ENCODE assay signal across 12 cellular contexts in the genomic region with DNA sequence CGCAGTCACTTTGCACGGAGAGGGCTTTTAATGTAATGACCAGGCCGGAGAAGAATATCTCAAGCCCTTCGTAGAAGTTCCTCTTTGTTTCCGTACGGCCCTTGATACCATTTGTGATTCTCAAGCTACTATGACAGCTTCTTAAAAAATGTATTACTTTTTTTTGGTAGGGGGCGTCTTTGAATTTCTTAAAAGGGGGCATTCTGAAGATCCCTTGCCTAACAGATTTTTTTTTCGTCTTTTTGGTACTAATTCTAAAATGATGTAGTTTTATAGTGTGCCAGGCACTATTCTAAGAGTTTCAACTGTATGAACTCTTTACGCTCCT.
DNase-seq lines count a peak whose midpoint lies in the region; ATAC-seq and TF ChIP-seq lines count a peak whose summit lies in the region.
"Had no signal": no experiment of that assay in that cellular context is flagged by ENCODE, and none has a peak within 500 bp of the region (broad histone marks: within the 10 kb centered on the region; RNA-seq: fewer than 3 reads in every experiment).

No MANE protein-coding gene starts in this region.

- intact Hi-C loops in prostate gland (cut with DNase I), result no loop called here

- H3K79me2 ChIP-seq in hepatocyte, result no peaks in the 10 kb centered on the region

- no peaks in the 10 kb centered on the region for H3K9me2 ChIP-seq in hepatocyte (replicated peaks; ENCODE audit: insufficient read depth)

- 26% methylated on average over 9 of the region's 9 CpGs for WGBS in hepatocyte (ENCODE audit: low lambda C conversion rate, missing lambda C conversion rate)
- WGBS in prostate gland, result 38% methylated on average over 9 of the region's 9 CpGs

- peaks cover 27% of the 10 kb centered on the region for H3K27me3 ChIP-seq in BE2C
- H3K27me3 ChIP-seq in hepatocyte, result no peaks in the 10 kb centered on the region
- no peaks in the 10 kb centered on the region for H3K27me3 ChIP-seq in prostate gland (replicated peaks; ENCODE audit: insufficient read depth)

- peak overlapping the region; percentile 97 for H3K27ac ChIP-seq in hepatocyte
- peak overlapping the region; percentile 39 to 69 for H3K27ac ChIP-seq in prostate gland
- H3K27ac ChIP-seq: SK-N-MC had no signal

- H4K20me1 ChIP-seq in hepatocyte (ENCODE audit: insufficient read depth, poor library complexity, severe bottlenecking), result no peaks in the 10 kb centered on the region

- H3K36me3 ChIP-seq in BE2C (no peaks in the 10 kb centered on the region), hepatocyte (replicated peaks; ENCODE audit: insufficient read depth, low read depth) (no peaks in the 10 kb centered on the region), prostate gland (no peaks in the 10 kb centered on the region)

- no peaks in the 10 kb centered on the region for H3K36me3 Mint-ChIP-seq in activated naive CD8-positive, alpha-beta T cell treated with anti-CD3 and anti-CD28 coated beads, Interleukin-2, amount 10 ng/mL, durations not matched to agents 7 days and 5 days
- H3K36me3 Mint-ChIP-seq: activated CD4-positive, alpha-beta memory T cell treated with anti-CD3 and anti-CD28 coated beads for 36 hours; CD4-positive, CD25-positive, alpha-beta regulatory T cell had no signal

- no peaks in the 10 kb centered on the region for H3K9me3 ChIP-seq in BE2C
- H3K9me3 ChIP-seq in hepatocyte (ENCODE audit: low read depth), result no peaks in the 10 kb centered on the region
- no peaks in the 10 kb centered on the region for H3K9me3 ChIP-seq in prostate gland

- peak overlapping the region; percentile 57 for H2AFZ ChIP-seq in hepatocyte

- H3K4me1 Mint-ChIP-seq in activated naive CD8-positive, alpha-beta T cell treated with anti-CD3 and anti-CD28 coated beads, Interleukin-2, amount 10 ng/mL, durations not matched to agents 7 days and 5 days, result peaks cover 4% of the 10 kb centered on the region
- H3K4me1 Mint-ChIP-seq: CD4-positive, CD25-positive, alpha-beta regulatory T cell had no signal

- H3K4me3 Mint-ChIP-seq in activated naive CD8-positive, alpha-beta T cell treated with anti-CD3 and anti-CD28 coated beads, Interleukin-2, amount 10 ng/mL, durations not matched to agents 7 days and 5 days, result peak overlapping the region; percentile 20
- H3K4me3 Mint-ChIP-seq: activated CD4-positive, alpha-beta memory T cell treated with anti-CD3 and anti-CD28 coated beads for 36 hours; CD4-positive, CD25-positive, alpha-beta regulatory T cell; naive thymus-derived CD4-positive, alpha-beta T cell had no signal

- no peak for TF ChIP-seq POLR2A in prostate gland (IDR thresholded peaks at IDR 0.05)

- peak overlapping the region; percentile 35 for H3K4me3 ChIP-seq in BE2C (ENCODE audit: low read depth, low read length)
- no peak overlapping the region for H3K4me3 ChIP-seq in hepatocyte
- peak overlapping the region; percentile 29 to 35 for H3K4me3 ChIP-seq in prostate gland
- H3K4me3 ChIP-seq: SK-N-MC had no signal

- TF ChIP-seq CTCF in BE2C (IDR thresholded peaks at IDR 0.05; ENCODE audit: low read depth, low read length) (no peak), hepatocyte (IDR thresholded peaks at IDR 0.05; ENCODE audit: poor library complexity) (peak; percentile 18), prostate gland (IDR thresholded peaks at IDR 0.05) (no peak)

- no peaks in the 10 kb centered on the region for H3K9me3 Mint-ChIP-seq in activated naive CD8-positive, alpha-beta T cell treated with anti-CD3 and anti-CD28 coated beads, Interleukin-2, amount 10 ng/mL, durations not matched to agents 7 days and 5 days

- POLR2A ChIA-PET in activated naive CD8-positive, alpha-beta T cell treated with anti-CD3 and anti-CD28 coated beads, Interleukin-2, amount 10 ng/mL, durations not matched to agents 7 days and 5 days (lab: Charles Lee), result no interaction called here

- H3K4me1 ChIP-seq in BE2C, result no peaks in the 10 kb centered on the region
- H3K4me1 ChIP-seq in hepatocyte (ENCODE audit: insufficient read depth), result peaks cover 22% of the 10 kb centered on the region
- no peaks in the 10 kb centered on the region for H3K4me1 ChIP-seq in prostate gland (replicated peaks)

- ATAC-seq in activated naive CD8-positive, alpha-beta T cell treated with anti-CD3 and anti-CD28 coated beads, Interleukin-2, amount 10 ng/mL, durations not matched to agents 7 days and 5 days (ENCODE audit: low read depth), result no peak
- ATAC-seq: naive thymus-derived CD4-positive, alpha-beta T cell had no signal

- peak overlapping the region; percentile 84 for H3K4me2 ChIP-seq in hepatocyte

- no peak overlapping the region for H3K27ac Mint-ChIP-seq in activated naive CD8-positive, alpha-beta T cell treated with anti-CD3 and anti-CD28 coated beads, Interleukin-2, amount 10 ng/mL, durations not matched to agents 7 days and 5 days
- H3K27ac Mint-ChIP-seq: activated CD4-positive, alpha-beta memory T cell treated with anti-CD3 and anti-CD28 coated beads for 36 hours; CD4-positive, CD25-positive, alpha-beta regulatory T cell; naive thymus-derived CD4-positive, alpha-beta T cell had no signal

- DNase-seq in BE2C, result no peak
- no peak for DNase-seq in activated naive CD8-positive, alpha-beta T cell treated with anti-CD3 and anti-CD28 coated beads, Interleukin-2, amount 10 ng/mL, durations not matched to agents 7 days and 5 days
- DNase-seq in hepatocyte (ENCODE audit: low spot score), result no peak
- DNase-seq in prostate gland (ENCODE audit: low spot score), result no peak
- DNase-seq in dedifferentiated amniotic fluid mesenchymal stem cell (ENCODE audit: extremely low spot score), result no peak
- DNase-seq in AG08396 (ENCODE audit: low spot score), result no peak
- DNase-seq in NCI-H345 (lab: John Stamatoyannopoulos, UW), result no peak
- no peak for DNase-seq in GDM1 (lab: John Stamatoyannopoulos, UW)
- DNase-seq: activated CD4-positive, alpha-beta memory T cell treated with anti-CD3 and anti-CD28 coated beads for 36 hours; naive thymus-derived CD4-positive, alpha-beta T cell had no signal

- H3K27me3 Mint-ChIP-seq in activated naive CD8-positive, alpha-beta T cell treated with anti-CD3 and anti-CD28 coated beads, Interleukin-2, amount 10 ng/mL, durations not matched to agents 7 days and 5 days, result peaks cover 30% of the 10 kb centered on the region
